Comparison of ENCODE assay signal across 24 cellular contexts in the genomic region with DNA sequence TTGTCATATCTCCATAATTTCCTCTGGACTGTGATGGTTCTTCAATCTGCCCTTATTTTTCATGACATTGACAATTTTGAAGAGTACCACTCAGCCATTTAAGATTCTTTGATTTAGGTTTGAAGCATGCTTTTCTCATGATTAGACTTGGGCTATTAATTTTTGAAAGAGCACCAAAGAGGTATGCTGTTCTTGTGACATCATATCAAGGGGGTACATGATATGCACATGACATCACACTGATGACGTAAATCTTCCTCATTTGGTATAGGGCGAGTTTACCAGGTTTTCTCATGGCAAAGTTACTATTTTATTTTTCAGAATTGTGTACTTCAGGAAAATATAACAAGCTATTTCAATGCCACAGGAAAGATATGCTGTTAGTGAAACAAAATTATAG. TPM values are rescaled to one million over a fixed set of nuclear protein-coding genes. Genes with fewer than 3 reads are reported as not detected.
"Had no signal": no experiment of that assay in that cellular context is flagged by ENCODE, and none has a peak within 500 bp of the region (broad histone marks: within the 10 kb centered on the region; RNA-seq: fewer than 3 reads in every experiment).

No MANE protein-coding gene starts in this region.

- H3K27me3 ChIP-seq: MG63, SJCRH30 had no signal

- H3K9me3 ChIP-seq: MG63, SJCRH30 had no signal

- H3K36me3 ChIP-seq: MG63, SJCRH30 had no signal

- H3K4me1 ChIP-seq: SJCRH30 had no signal

- H3K27ac ChIP-seq: HL-60, RWPE1, SJCRH30 had no signal

- DNase-seq: Karpas-422, KG1, MG63, NCI-H1092, NCI-H1105 treated with DMSO at 0.1 percent for 48 hours, NCI-H1417 treated with DMSO at 0.1 percent for 48 hours, NCI-H146, NCI-H1694 treated with DMSO at 0.1 percent for 48 hours, NCI-H1930, NCI-H2081, NCI-H2107, NCI-H2227 treated with DMSO at 0.1 percent for 48 hours, NCI-H446, NCI-H510A, NCI-H524 treated with DMSO at 0.1 percent for 48 hours, NCI-H69, NCI-H774, SHP77, SJCRH30 had no signal

- FAIRE-seq: HTR-8/SVneo had no signal

- ATAC-seq: Panc1, SK-N-SH treated with all-trans-retinoic acid at 6 μM for 48 hours had no signal

- H3K4me3 ChIP-seq: MG63, SJCRH30 had no signal

RNA-seq across cellular contexts. Expression of a gene that starts 3.5 kb away (rescaled TPM):
- total RNA-seq: SJCRH30 had no signal

RNA-seq across cellular contexts. Expression of a gene that starts 12.6 kb away (rescaled TPM):
- total RNA-seq: SJCRH30 had no signal

RNA-seq across cellular contexts. Expression of a gene that starts 29.2 kb away (rescaled TPM):
- total RNA-seq: SJCRH30 had no signal
